10 cellular contexts compared by ENCODE assay signal in the genomic region with DNA sequence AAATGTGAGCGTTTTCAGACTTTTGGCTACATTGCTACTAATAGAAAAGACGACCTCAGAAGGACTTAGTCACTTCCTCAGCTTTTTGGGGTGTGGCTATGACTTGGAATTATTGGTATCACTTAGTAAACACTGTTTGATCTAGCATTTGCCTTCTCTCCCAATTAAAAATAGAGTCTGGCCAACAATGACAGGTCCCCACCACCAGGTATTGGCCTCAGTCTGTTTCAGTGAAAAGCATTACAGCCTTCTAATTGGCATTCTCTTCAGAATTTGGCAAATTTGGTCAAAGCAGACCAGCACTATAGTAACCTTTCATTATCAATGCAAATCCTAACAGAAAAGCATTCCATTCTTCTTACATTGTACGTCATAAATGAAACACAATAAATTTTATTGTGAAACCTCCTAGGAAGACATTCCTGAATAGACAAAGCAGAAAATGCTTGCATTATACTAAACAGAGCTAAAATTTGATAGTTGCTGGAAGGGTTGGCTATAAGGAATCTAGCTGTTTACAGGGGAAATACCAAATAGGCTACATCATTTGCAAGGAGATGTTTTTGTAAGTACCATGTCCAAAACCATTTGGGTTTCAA.
DNase-seq lines count a peak whose midpoint lies in the region; ATAC-seq and TF ChIP-seq lines count a peak whose summit lies in the region.
"Had no signal": no experiment of that assay in that cellular context is flagged by ENCODE, and none has a peak within 500 bp of the region (broad histone marks: within the 10 kb centered on the region; RNA-seq: fewer than 3 reads in every experiment).

No MANE protein-coding gene starts in this region.

- no peak for TF ChIP-seq CTCF in right atrium auricular region (IDR thresholded peaks at IDR 0.05)
- TF ChIP-seq CTCF in left lung (IDR thresholded peaks at IDR 0.05): no peak

- H3K9me3 ChIP-seq in right atrium auricular region (no peaks in the 10 kb centered on the region), left lung (no peaks in the 10 kb centered on the region)

- peak; percentile 69 for ATAC-seq in left ventricle myocardium superior
- ATAC-seq in left lung: peak; percentile 20
- no peak for ATAC-seq in GM18867 (IDR thresholded peaks at IDR 0.05; ENCODE audit: unreplicated experiment)
- no peak for ATAC-seq in GM18520 (IDR thresholded peaks at IDR 0.05; ENCODE audit: unreplicated experiment)

- peak overlapping the region in 1 of 2 donors; percentile 35 for H3K27ac ChIP-seq in right atrium auricular region
- peak overlapping the region in 1 of 2 donors; percentile 43 for H3K27ac ChIP-seq in left lung

- intact Hi-C loops in left ventricle myocardium superior (cut with micrococcal nuclease) (no loop called here), left lung (cut with DNase I) (no loop called here)

- DNase-seq in left ventricle myocardium superior (no peak), right atrium auricular region (ENCODE audit: low spot score) (no peak), amniotic epithelial cell (ENCODE audit: low read depth) (peak; percentile 95), left lung (no peak), cerebellar cortex (ENCODE audit: low spot score) (no peak)
- no peak for DNase-seq in activated effector memory CD4-positive, alpha-beta T cell treated with anti-CD3 and anti-CD28 coated beads, Interleukin-2, amount 50 U/mL, for 16 hours
- DNase-seq: activated CD4-positive, alpha-beta memory T cell treated with anti-CD3 and anti-CD28 coated beads, Interleukin-2, amount 10 ng/mL, durations not matched to agents 7 days and 5 days; NCI-H345 had no signal

- H3K4me1 ChIP-seq in right atrium auricular region (no peaks in the 10 kb centered on the region), left lung (peaks cover 3 to 4% of the 10 kb centered on the region in 2 donors)

- H3K27me3 ChIP-seq in right atrium auricular region: no peaks in the 10 kb centered on the region
- no peaks in the 10 kb centered on the region for H3K27me3 ChIP-seq in left lung

- no peak overlapping the region for H3K4me3 ChIP-seq in right atrium auricular region
- no peak overlapping the region for H3K4me3 ChIP-seq in left lung

- H3K36me3 ChIP-seq in right atrium auricular region (no peaks in the 10 kb centered on the region), left lung (no peaks in the 10 kb centered on the region)

Comparison
In these comparisons a context has a peak if more than half of its experiments do, and no peak if none do; other contexts are left out.
1. ATAC-seq: peak in left ventricle myocardium superior (single experiment) and left lung (single experiment); none in GM18867 (single experiment) and GM18520 (single experiment).